ENCODE assay signal across 26 cellular contexts in genomic region chr11:3091081-3091845, GRCh38. TPM values are rescaled to one million over a fixed set of nuclear protein-coding genes. Genes with fewer than 3 reads are reported as not detected.
DNase-seq lines count a peak whose midpoint lies in the region; ATAC-seq, FAIRE-seq and TF ChIP-seq lines count a peak whose summit lies in the region.
"Had no signal": no experiment of that assay in that cellular context is flagged by ENCODE, and none has a peak within 500 bp of the region (broad histone marks: within the 10 kb centered on the region; RNA-seq: fewer than 3 reads in every experiment).

No MANE protein-coding gene starts in this region.

- H4K20me1 ChIP-seq in HepG2 (ENCODE audit: insufficient read depth, low read length) = no peaks in the 10 kb centered on the region

- no peaks in the 10 kb centered on the region for H3K36me3 Mint-ChIP-seq in activated T-helper 17 cell treated with anti-CD3 and anti-CD28 coated beads, Interleukin-2, amount 50 U/mL, for 72 hours (ENCODE audit: low read depth)
- H3K36me3 Mint-ChIP-seq: activated CD8-positive, alpha-beta memory T cell treated with anti-CD3 and anti-CD28 coated beads, Interleukin-2, amount 10 ng/mL, durations not matched to agents 7 days and 5 days; activated naive CD4-positive, alpha-beta T cell treated with anti-CD3 and anti-CD28 coated beads, Interleukin-2, amount 10 ng/mL, durations not matched to agents 7 days and 5 days; IgD-negative memory B cell had no signal

- H3K27ac ChIP-seq in HepG2 (ENCODE audit: extremely low read length, insufficient read depth, low read length) (no peak overlapping the region), right lobe of liver (no peak overlapping the region), aorta (ENCODE audit: low read depth in 1 of 2, low read length in 2 of 2) (no peak overlapping the region)
- H3K27ac ChIP-seq: A549, adrenal gland, esophagus squamous epithelium, ovary, thoracic aorta, uterus had no signal

- no peak overlapping the region for H2AFZ ChIP-seq in HepG2 (ENCODE audit: low read length)

- no peaks in the 10 kb centered on the region for H3K27me3 Mint-ChIP-seq in activated T-helper 17 cell treated with anti-CD3 and anti-CD28 coated beads, Interleukin-2, amount 50 U/mL, for 72 hours
- H3K27me3 Mint-ChIP-seq: activated CD8-positive, alpha-beta memory T cell treated with anti-CD3 and anti-CD28 coated beads, Interleukin-2, amount 10 ng/mL, durations not matched to agents 7 days and 5 days; brain; CD4-positive, alpha-beta T cell had no signal

- CTCF ChIA-PET in HepG2 (lab: Yijun Ruan, JAX; ENCODE audit: low intra/inter-chr PET ratio, low total read pairs) = interaction anchor here (0.7 to 3.7 kb wide), 2 partner anchors 55 to 116 kb away, joined by 3 to 53 read pairs; no protein-coding TSS in a partner anchor

- no peaks in the 10 kb centered on the region for H3K9me3 Mint-ChIP-seq in activated T-helper 17 cell treated with anti-CD3 and anti-CD28 coated beads, Interleukin-2, amount 50 U/mL, for 72 hours
- H3K9me3 Mint-ChIP-seq: activated B cell treated with CpG ODN at 0.5 μM for 24 hours; activated naive CD4-positive, alpha-beta T cell treated with anti-CD3 and anti-CD28 coated beads, Interleukin-2, amount 10 ng/mL, durations not matched to agents 7 days and 5 days; activated T-cell treated with anti-CD3 and anti-CD28 coated beads, Interleukin-2, amount 50 U/mL, for 4 hours; brain; CD4-positive, alpha-beta T cell; IgD-negative memory B cell; nephron progenitor cell had no signal

- H3K79me2 ChIP-seq in HepG2 (ENCODE audit: insufficient read depth, low read length) = no peaks in the 10 kb centered on the region

- no peak for FAIRE-seq in HepG2 (lab: Jason Lieb, UNC)
- FAIRE-seq: A549, D721Med had no signal

- intact Hi-C loops in HepG2 (cut with micrococcal nuclease; ENCODE audit: unreplicated experiment) = loop anchor here (1.0 to 5.0 kb wide), 2 partner anchors 34 to 54 kb away; partner anchors contain the start of gene CARS1
- intact Hi-C loops in right lobe of liver (cut with DNase I) = loop anchor here (5.0 kb wide), 1 partner anchor 54 kb away; no protein-coding TSS in a partner anchor
- intact Hi-C loops in aorta (cut with DNase I) = loop anchor here (2.0 to 10.0 kb wide), 4 partner anchors 54 to 556 kb away; partner anchors contain the start of gene MRGPRG (in 1 of the 2)

- peaks cover 12 to 61% of the 10 kb centered on the region in 2 experiments for H3K27me3 ChIP-seq in HepG2 (ENCODE audit: control insufficient read depth in 1 of 2, insufficient read depth in 2 of 2, low read length in 2 of 2)
- H3K27me3 ChIP-seq in right lobe of liver = no peaks in the 10 kb centered on the region
- no peaks in the 10 kb centered on the region for H3K27me3 ChIP-seq in aorta (ENCODE audit: control insufficient read depth in 1 of 2, insufficient read depth in 2 of 2, low read length in 1 of 2)
- H3K27me3 ChIP-seq: adrenal gland, esophagus squamous epithelium, ovary, uterus had no signal

- H3K36me3 ChIP-seq in HepG2 (replicated peaks in 1 of 2; ENCODE audit: control insufficient read depth in 1 of 2, insufficient read depth in 2 of 2, low read length in 2 of 2) (no peaks in the 10 kb centered on the region), right lobe of liver (no peaks in the 10 kb centered on the region), aorta (ENCODE audit: control insufficient read depth in 1 of 2, insufficient read depth in 2 of 2, low read length in 1 of 2) (peaks cover 0 to 2% of the 10 kb centered on the region in 2 donors)
- H3K36me3 ChIP-seq: adrenal gland, ovary, uterus had no signal

- H3K4me1 ChIP-seq in HepG2 (ENCODE audit: insufficient read depth, low read length) = peaks cover 38% of the 10 kb centered on the region
- H3K4me1 ChIP-seq in right lobe of liver = no peaks in the 10 kb centered on the region
- H3K4me1 ChIP-seq in aorta (ENCODE audit: control insufficient read depth in 1 of 2, insufficient read depth in 2 of 2, low read length in 2 of 2) = no peaks in the 10 kb centered on the region
- H3K4me1 ChIP-seq: A549, uterus had no signal

- ATAC-seq in HepG2 (no peak), right lobe of liver (no peak), aorta (ENCODE audit: low FRiP score) (no peak), GM19467 (IDR thresholded peaks at IDR 0.05; ENCODE audit: unreplicated experiment) (no peak)
- ATAC-seq in activated T-helper 17 cell treated with anti-CD3 and anti-CD28 coated beads, Interleukin-2, amount 50 U/mL, for 72 hours (replicated peaks) = no peak

- BruUV-seq in HepG2 (replicated peaks; lab: Mats Ljungman, UMichigan) = no TSS peak

- TF ChIP-seq RAD21 in HepG2 (CRISPR knock-in tag; IDR thresholded peaks at IDR 0.05) = no peak

- WGBS in HepG2 (ENCODE audit: low lambda C conversion rate) = 27% methylated on average over 6 of the region's 14 CpGs
- WGBS in right lobe of liver (ENCODE audit: insufficient coverage, low coverage, low lambda C conversion rate, missing lambda C conversion rate) = 65% methylated on average over 6 of the region's 14 CpGs
- WGBS in aorta, 2 donors = 74 to 82% methylated on average over 12 to 14 of the region's 14 CpGs

- H3K4me2 ChIP-seq in HepG2 (ENCODE audit: low read depth, low read length) = no peak overlapping the region
- H3K4me2 ChIP-seq: A549, smooth muscle cell had no signal

- in situ Hi-C loops in HepG2 (cut with HindIII; ENCODE audit: extremely low pct_ligation_motif_present, low pct_unique_long_range_greater_than_20kb) = loop anchor here (5.0 kb wide), 1 partner anchor 49 kb away; no protein-coding TSS in a partner anchor

- no peak overlapping the region for H3K9ac ChIP-seq in HepG2 (ENCODE audit: insufficient read depth, low read depth, low read length)

- H3K9me3 ChIP-seq in HepG2 (ENCODE audit: low read length) (no peaks in the 10 kb centered on the region), right lobe of liver (no peaks in the 10 kb centered on the region), aorta (ENCODE audit: control insufficient read depth, low read length) (no peaks in the 10 kb centered on the region)
- H3K9me3 ChIP-seq: A549, adrenal gland, esophagus squamous epithelium, ovary, thoracic aorta, uterus had no signal

- H3K4me3 ChIP-seq in HepG2 (replicated peaks in 1 of 3; ENCODE audit: insufficient read depth in 1 of 3, low read depth in 2 of 3, low read length in 3 of 3) (no peak overlapping the region), right lobe of liver (no peak overlapping the region), aorta (ENCODE audit: low read length in 2 of 2) (no peak overlapping the region)
- H3K4me3 ChIP-seq: A549, adrenal gland, esophagus squamous epithelium, ovary, smooth muscle cell, thoracic aorta, uterus had no signal

- DNase-seq in HepG2 (ENCODE audit: low spot score) = no peak
- no peak for DNase-seq in right lobe of liver
- peak; percentile 87 for DNase-seq in mesenteric fat pad (ENCODE audit: low spot score)
- DNase-seq in aorta = peak; percentile 66 to 68
- no peak for DNase-seq in anterior cingulate cortex (lab: John Stamatoyannopoulos, UW)
- no peak for DNase-seq in DMS153 (lab: John Stamatoyannopoulos, UW)
- DNase-seq: esophagus squamous epithelium, foreskin melanocyte, NCI-H1048 had no signal

- TF ChIP-seq EP300 in HepG2 (IDR thresholded peaks at IDR 0.05; ENCODE audit: low read depth in 2 of 2, low read length in 2 of 2) (no peak), HepG2 (CRISPR knock-in tag; IDR thresholded peaks at IDR 0.05; ENCODE audit: borderline replicate concordance) (no peak)

- POLR2A ChIA-PET in HepG2 (lab: Yijun Ruan, JAX) = no interaction called here

- no peak for TF ChIP-seq POLR2A in HepG2 (IDR thresholded peaks at IDR 0.05; ENCODE audit: insufficient read depth in 1 of 2, low read depth in 2 of 2, low read length in 2 of 2)
- TF ChIP-seq POLR2A in right lobe of liver (IDR thresholded peaks at IDR 0.05) = no peak

- peak overlapping the region; percentile 68 for H3K27ac Mint-ChIP-seq in activated T-helper 17 cell treated with anti-CD3 and anti-CD28 coated beads, Interleukin-2, amount 50 U/mL, for 72 hours
- H3K27ac Mint-ChIP-seq: activated B cell treated with CpG ODN at 0.5 μM for 24 hours; activated CD8-positive, alpha-beta memory T cell treated with anti-CD3 and anti-CD28 coated beads, Interleukin-2, amount 10 ng/mL, durations not matched to agents 7 days and 5 days; activated naive CD4-positive, alpha-beta T cell treated with anti-CD3 and anti-CD28 coated beads, Interleukin-2, amount 10 ng/mL, durations not matched to agents 7 days and 5 days; CD4-positive, alpha-beta T cell; IgD-negative memory B cell; nephron progenitor cell had no signal

- TF ChIP-seq CTCF in HepG2 (CRISPR knock-in tag; IDR thresholded peaks at IDR 0.05) (no peak), right lobe of liver (IDR thresholded peaks at IDR 0.05) (no peak)

- H3K4me1 Mint-ChIP-seq in activated T-helper 17 cell treated with anti-CD3 and anti-CD28 coated beads, Interleukin-2, amount 50 U/mL, for 72 hours = no peaks in the 10 kb centered on the region

- H3K4me3 Mint-ChIP-seq in activated T-helper 17 cell treated with anti-CD3 and anti-CD28 coated beads, Interleukin-2, amount 50 U/mL, for 72 hours = no peak overlapping the region
- H3K4me3 Mint-ChIP-seq: activated B cell treated with CpG ODN at 0.5 μM for 24 hours; activated CD8-positive, alpha-beta memory T cell treated with anti-CD3 and anti-CD28 coated beads, Interleukin-2, amount 10 ng/mL, durations not matched to agents 7 days and 5 days; activated naive CD4-positive, alpha-beta T cell treated with anti-CD3 and anti-CD28 coated beads, Interleukin-2, amount 10 ng/mL, durations not matched to agents 7 days and 5 days; activated T-cell treated with anti-CD3 and anti-CD28 coated beads, Interleukin-2, amount 50 U/mL, for 4 hours; brain; CD4-positive, alpha-beta T cell; nephron progenitor cell had no signal

RNA-seq across cellular contexts. Expression of gene CARS1, which starts 34.0 kb away (rescaled TPM):
- total RNA-seq in HepG2 (2016; rRNA removed; fragmentation: Illumina TruSeq; extraction: Trizol) = 32.1 and 33.8 TPM in 2 replicates
- total RNA-seq in HepG2 (2016; cell fraction: cytosol; rRNA removed; fragmentation: Illumina TruSeq; extraction: Trizol; ENCODE audit: low read depth) = 6.6 and 6.8 TPM in 2 replicates
- 31.0 and 33.3 TPM in 2 replicates for total RNA-seq in HepG2 (2016; cell fraction: insoluble cytoplasmic fraction; rRNA removed; fragmentation: Illumina TruSeq; extraction: Trizol)
- total RNA-seq in HepG2 (2016; cell fraction: membrane; rRNA removed; fragmentation: Illumina TruSeq; extraction: Trizol) = 11.2 and 30.8 TPM in 2 replicates
- total RNA-seq in HepG2 (2016; cell fraction: nucleus; rRNA removed; fragmentation: Illumina TruSeq; extraction: Trizol) = 32.2 and 55.6 TPM in 2 replicates
- 47.0 and 51.1 TPM in 2 replicates for polyA plus RNA-seq in HepG2 (2011; rRNA removed)
- polyA plus RNA-seq in HepG2 (2011; cell fraction: cytosol; rRNA removed) = 24.8 and 30.7 TPM in 2 replicates
- polyA plus RNA-seq in HepG2 (2011; cell fraction: nucleus; rRNA removed) = 122 and 123 TPM in 2 replicates
- 27.1 and 55.0 TPM in 2 replicates for polyA plus RNA-seq in HepG2 (2012)
- 5.3 and 6.3 TPM in 2 replicates for polyA plus RNA-seq in HepG2 (2016; cell fraction: cytosol; fragmentation: Illumina TruSeq; extraction: Trizol; ENCODE audit: low read depth)
- 28.8 and 29.1 TPM in 2 replicates for polyA plus RNA-seq in HepG2 (2016; cell fraction: insoluble cytoplasmic fraction; fragmentation: Illumina TruSeq; extraction: Trizol; ENCODE audit: low read depth)
- polyA plus RNA-seq in HepG2 (2016; cell fraction: membrane; fragmentation: Illumina TruSeq; extraction: Trizol; ENCODE audit: low read depth) = 8.7 and 27.3 TPM in 2 replicates
- polyA plus RNA-seq in HepG2 (2016; cell fraction: nucleus; fragmentation: Illumina TruSeq; extraction: Trizol; ENCODE audit: insufficient read depth, low read depth) = 59.1 and 103 TPM in 2 replicates
- polyA minus RNA-seq in HepG2 (2011; rRNA and poly(A)+ RNA removed; ENCODE audit: low replicate concordance) = 27.7 and 54.6 TPM in 2 replicates
- polyA minus RNA-seq in HepG2 (2011; cell fraction: cytosol; rRNA and poly(A)+ RNA removed) = 18.4 and 22.4 TPM in 2 replicates
- 55.0 and 56.3 TPM in 2 replicates for polyA minus RNA-seq in HepG2 (2011; cell fraction: nucleus; rRNA and poly(A)+ RNA removed)
- 10 to 100 TPM; 17.3 to 44.7 (median 22.7) TPM for total RNA-seq in right lobe of liver
- total RNA-seq in activated T-helper 17 cell treated with anti-CD3 and anti-CD28 coated beads, Interleukin-2, amount 50 U/mL, for 72 hours = 10 to 100 TPM; 81.4 to 84.9 TPM
- total RNA-seq in mesenteric fat pad = 69.4 TPM
- 10 to 100 TPM; 37.7 to 38.9 TPM for total RNA-seq in aorta
- polyA plus RNA-seq in aorta = 10 to 100 TPM; 18.8 to 41.4 TPM

Comparison
In these comparisons a context has a peak if more than half of its experiments do, and no peak if none do; other contexts are left out.
1. DNase-seq: peak in mesenteric fat pad (single experiment) and aorta (2 of 2); none in HepG2 (single experiment), right lobe of liver (0 of 3), anterior cingulate cortex (0 of 58) and DMS153 (single experiment).